Comparison of ENCODE assay signal across 9 cellular contexts in the genomic region with DNA sequence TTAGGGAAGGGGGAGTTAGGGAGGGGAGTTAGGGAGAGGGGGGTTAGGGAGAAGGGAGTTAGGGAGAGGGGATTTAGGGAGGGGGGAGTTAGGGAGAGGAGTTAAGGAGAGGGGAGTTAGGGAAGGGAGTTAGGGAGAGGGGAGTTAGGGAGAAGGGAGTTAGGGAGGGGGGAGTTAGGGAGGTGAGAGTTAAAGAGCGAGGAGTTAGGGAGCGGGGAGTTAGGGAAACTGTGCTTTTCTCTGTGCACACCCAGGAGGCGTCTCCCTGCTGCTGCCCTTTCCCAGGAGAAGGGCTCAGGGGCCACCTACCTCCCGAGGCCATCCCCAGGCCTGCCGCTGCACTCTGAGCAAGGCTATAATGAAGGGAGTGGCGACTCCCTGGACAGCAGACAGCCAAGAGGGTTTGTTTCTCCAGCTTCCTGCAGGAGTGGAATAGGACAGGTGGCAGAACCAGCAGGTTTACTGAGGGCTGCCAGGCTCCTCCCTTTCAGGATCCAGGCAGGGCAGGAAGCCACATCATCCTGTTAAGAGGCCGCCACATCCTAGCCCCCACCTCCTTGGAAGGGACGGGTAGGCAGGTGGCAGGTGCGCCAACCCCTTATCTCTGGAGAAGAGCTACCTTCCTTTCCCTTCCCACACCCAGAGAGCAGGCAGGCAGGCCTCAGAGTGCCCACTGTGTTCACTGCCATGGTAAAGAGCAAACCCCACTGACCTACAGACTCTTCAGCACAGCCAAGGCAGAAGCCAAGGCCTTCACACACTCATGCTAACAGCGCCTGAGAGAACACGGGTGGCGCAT. TPM values are rescaled to one million over a fixed set of nuclear protein-coding genes. Genes with fewer than 3 reads are reported as not detected.
A peak's percentile ranks its signal among the peaks of the same experiment; 100 is the strongest.
DNase-seq lines count a peak whose midpoint lies in the region; ATAC-seq lines count a peak whose summit lies in the region.
"Had no signal": no experiment of that assay in that cellular context is flagged by ENCODE, and none has a peak within 500 bp of the region (broad histone marks: within the 10 kb centered on the region; RNA-seq: fewer than 3 reads in every experiment).

No MANE protein-coding gene starts in this region.

- H3K27me3 Mint-ChIP-seq in activated T-helper 17 cell treated with anti-CD3 and anti-CD28 coated beads, Interleukin-2, amount 50 U/mL, for 72 hours: no peaks in the 10 kb centered on the region
- H3K27me3 Mint-ChIP-seq in naive thymus-derived CD4-positive, alpha-beta T cell: peaks cover 0 to 3% (median 0%) of the 10 kb centered on the region in 5 donors

- peak overlapping the region; percentile 48 for H3K27ac Mint-ChIP-seq in activated T-helper 17 cell treated with anti-CD3 and anti-CD28 coated beads, Interleukin-2, amount 50 U/mL, for 72 hours
- H3K27ac Mint-ChIP-seq in naive thymus-derived CD4-positive, alpha-beta T cell: peak overlapping the region in 8 of 9 donors; percentile 25 to 83 (median 65)

- CTCF ChIA-PET in naive thymus-derived CD4-positive, alpha-beta T cell (lab: Charles Lee): no interaction called here

- H3K9me3 ChIP-seq in naive thymus-derived CD4-positive, alpha-beta T cell (ENCODE audit: control insufficient read depth in 2 of 3, low read length in 3 of 3): no peaks in the 10 kb centered on the region
- H3K9me3 ChIP-seq: right atrium auricular region had no signal

- POLR2A ChIA-PET in naive thymus-derived CD4-positive, alpha-beta T cell (lab: Charles Lee): interaction anchor here (1.4 kb wide), 1 partner anchor 15 kb away, joined by 4 read pairs; no protein-coding TSS in a partner anchor

- no peaks in the 10 kb centered on the region for H3K27me3 ChIP-seq in naive thymus-derived CD4-positive, alpha-beta T cell (ENCODE audit: control insufficient read depth in 2 of 2, insufficient read depth in 2 of 2, low read length in 2 of 2)
- H3K27me3 ChIP-seq: right atrium auricular region had no signal

- peaks cover 25% of the 10 kb centered on the region for H3K4me1 Mint-ChIP-seq in activated T-helper 17 cell treated with anti-CD3 and anti-CD28 coated beads, Interleukin-2, amount 50 U/mL, for 72 hours
- peaks cover 31 to 69% (median 56%) of the 10 kb centered on the region in 7 donors for H3K4me1 Mint-ChIP-seq in naive thymus-derived CD4-positive, alpha-beta T cell

- peaks cover 62% of the 10 kb centered on the region for H3K36me3 Mint-ChIP-seq in activated T-helper 17 cell treated with anti-CD3 and anti-CD28 coated beads, Interleukin-2, amount 50 U/mL, for 72 hours (ENCODE audit: low read depth)
- peaks cover 0 to 10% (median 0%) of the 10 kb centered on the region in 5 donors for H3K36me3 Mint-ChIP-seq in naive thymus-derived CD4-positive, alpha-beta T cell

- peak overlapping the region; percentile 48 for H3K27ac ChIP-seq in naive thymus-derived CD4-positive, alpha-beta T cell (ENCODE audit: low read depth, low read length)
- H3K27ac ChIP-seq: right atrium auricular region had no signal

- H3K36me3 ChIP-seq in naive thymus-derived CD4-positive, alpha-beta T cell (ENCODE audit: control insufficient read depth in 2 of 3, insufficient read depth in 3 of 3, low read length in 3 of 3): peaks cover 0 to 24% (median 0%) of the 10 kb centered on the region in 3 experiments
- H3K36me3 ChIP-seq: right atrium auricular region had no signal

- peak overlapping the region; percentile 96 for H3K4me3 Mint-ChIP-seq in activated T-helper 17 cell treated with anti-CD3 and anti-CD28 coated beads, Interleukin-2, amount 50 U/mL, for 72 hours
- H3K4me3 Mint-ChIP-seq in naive thymus-derived CD4-positive, alpha-beta T cell: peak overlapping the region in 9 of 10 donors; percentile 39 to 87 (median 63)

- DNase-seq in D341Med (ENCODE audit: low spot score): peak; percentile 45
- DNase-seq in NCI-H146 treated with DMSO at 0.1 percent for 48 hours (lab: John Stamatoyannopoulos, UW; ENCODE audit: unreplicated experiment): peak; percentile 88
- DNase-seq in naive thymus-derived CD4-positive, alpha-beta T cell: peak in 4 of 9 donors; percentile 17 to 30 (median 20)
- no peak for DNase-seq in NAMALWA (ENCODE audit: low spot score)
- no peak for DNase-seq in germinal center (ENCODE audit: low spot score)

- H3K9me3 Mint-ChIP-seq in activated T-helper 17 cell treated with anti-CD3 and anti-CD28 coated beads, Interleukin-2, amount 50 U/mL, for 72 hours: no peaks in the 10 kb centered on the region
- H3K9me3 Mint-ChIP-seq in naive thymus-derived CD4-positive, alpha-beta T cell: peaks cover 0 to 4% (median 0%) of the 10 kb centered on the region in 11 donors

- no peak for ATAC-seq in activated T-helper 17 cell treated with anti-CD3 and anti-CD28 coated beads, Interleukin-2, amount 50 U/mL, for 72 hours (replicated peaks)
- no peak for ATAC-seq in naive thymus-derived CD4-positive, alpha-beta T cell
- no peak for ATAC-seq in HG03139 (IDR thresholded peaks at IDR 0.05; ENCODE audit: unreplicated experiment)
- ATAC-seq in GM19035 (IDR thresholded peaks at IDR 0.05; ENCODE audit: unreplicated experiment): no peak

- H3K4me3 ChIP-seq in naive thymus-derived CD4-positive, alpha-beta T cell (ENCODE audit: low read length): peak overlapping the region; percentile 30
- H3K4me3 ChIP-seq: right atrium auricular region had no signal

- intact Hi-C loops in naive thymus-derived CD4-positive, alpha-beta T cell (cut with micrococcal nuclease): no loop called here

- peaks cover 26 to 42% of the 10 kb centered on the region in 2 donors for H3K4me1 ChIP-seq in naive thymus-derived CD4-positive, alpha-beta T cell (ENCODE audit: control insufficient read depth in 2 of 2, insufficient read depth in 2 of 2, low read length in 2 of 2)

RNA-seq across cellular contexts. Expression of a gene that starts 4.3 kb away (rescaled TPM):
- total RNA-seq in activated T-helper 17 cell treated with anti-CD3 and anti-CD28 coated beads, Interleukin-2, amount 50 U/mL, for 72 hours: 10 to 100 TPM; 67.8 to 73.8 TPM
- total RNA-seq in naive thymus-derived CD4-positive, alpha-beta T cell: 10 to 100 TPM; 40.1 to 82.2 (median 43.0) TPM
- 10 to 100 TPM; 11.2 to 11.4 TPM for polyA plus RNA-seq in naive thymus-derived CD4-positive, alpha-beta T cell

RNA-seq across cellular contexts. Expression of a gene that starts 18.7 kb away (rescaled TPM):
- total RNA-seq in activated T-helper 17 cell treated with anti-CD3 and anti-CD28 coated beads, Interleukin-2, amount 50 U/mL, for 72 hours: not detected
- total RNA-seq in naive thymus-derived CD4-positive, alpha-beta T cell: under 1 TPM in 1 of 5 experiments, not detected in 4; 0.10 TPM
- polyA plus RNA-seq in naive thymus-derived CD4-positive, alpha-beta T cell: not detected

RNA-seq across cellular contexts. Expression of a gene that starts 25.5 kb away (rescaled TPM):
- total RNA-seq in activated T-helper 17 cell treated with anti-CD3 and anti-CD28 coated beads, Interleukin-2, amount 50 U/mL, for 72 hours: 10 to 100 TPM; 44.8 to 48.2 TPM
- total RNA-seq in naive thymus-derived CD4-positive, alpha-beta T cell: 100 to 1,000 TPM in 1 of 5 experiments, 10 to 100 TPM in 4; 44.7 to 267 (median 53.9) TPM
- polyA plus RNA-seq in naive thymus-derived CD4-positive, alpha-beta T cell: 100 to 1,000 TPM; 116 to 122 TPM

Comparison
In these comparisons a context has a peak if more than half of its experiments do, and no peak if none do; other contexts are left out.
1. DNase-seq: peak in D341Med (single experiment) and NCI-H146 treated with DMSO at 0.1 percent for 48 hours (single experiment); none in NAMALWA (single experiment) and germinal center (single experiment).